In the genomic region with DNA sequence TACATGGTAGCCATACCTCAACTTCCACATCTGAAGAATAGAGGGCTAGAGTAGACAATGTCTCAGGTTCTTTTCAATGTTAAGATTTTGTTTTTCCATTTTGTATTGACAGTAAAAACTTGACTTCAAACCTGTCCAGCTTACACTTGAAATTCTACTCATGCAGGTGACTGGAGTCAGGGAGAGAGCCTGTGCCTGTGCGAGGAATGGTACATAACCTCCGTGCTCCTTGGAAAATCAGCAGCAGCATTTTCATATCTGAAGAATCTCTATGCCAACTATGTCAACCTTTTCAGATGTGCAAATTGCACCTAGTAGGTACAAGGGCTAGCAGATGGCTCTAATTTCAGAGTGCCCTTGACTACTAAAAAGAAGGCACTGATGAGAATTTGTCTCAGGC, we compare ENCODE assay signal across 24 cellular contexts. TPM values are rescaled to one million over a fixed set of nuclear protein-coding genes. Genes with fewer than 3 reads are reported as not detected.
"Had no signal": no experiment of that assay in that cellular context is flagged by ENCODE, and none has a peak within 500 bp of the region (broad histone marks: within the 10 kb centered on the region; RNA-seq: fewer than 3 reads in every experiment).

No MANE protein-coding gene starts in this region.

- ATAC-seq: heart right ventricle; left cardiac atrium; left lung; naive thymus-derived CD8-positive, alpha-beta T cell; right lobe of liver; stimulated activated naive B cell treated with anti-CD40 and anti-IgM and Interleukin-4, amounts not matched to agents 10 μg/mL and 1 μg/mL and 100 μg/mL, for 72 hours had no signal

- H3K27me3 ChIP-seq: colonic mucosa had no signal

- H3K36me3 ChIP-seq: colonic mucosa, esophagus squamous epithelium, heart right ventricle, left lung, neutrophil, right lobe of liver, upper lobe of left lung had no signal

- H2AFZ ChIP-seq: parathyroid adenoma had no signal

- H3K9me3 Mint-ChIP-seq: stimulated activated naive B cell treated with anti-CD40 and anti-IgM and Interleukin-4, amounts not matched to agents 10 μg/mL and 1 μg/mL and 100 μg/mL, for 72 hours; stimulated activated naive CD8-positive, alpha-beta T cell treated with anti-CD3 and anti-CD28 coated beads, Interleukin-15, Interleukin-2, amounts not matched to agents 100 ng/mL and 50 ng/mL, for 24 hours had no signal

- H3K4me3 Mint-ChIP-seq: stimulated activated naive CD8-positive, alpha-beta T cell treated with anti-CD3 and anti-CD28 coated beads, Interleukin-15, Interleukin-2, amounts not matched to agents 100 ng/mL and 50 ng/mL, for 24 hours had no signal

- H3K27ac ChIP-seq: colonic mucosa, esophagus squamous epithelium, heart right ventricle, left lung, neutrophil, parathyroid adenoma, right lobe of liver, upper lobe of left lung had no signal

- H3K27ac Mint-ChIP-seq: naive thymus-derived CD8-positive, alpha-beta T cell; progenitor cell of endocrine pancreas; stimulated activated naive B cell treated with anti-CD40 and anti-IgM and Interleukin-4, amounts not matched to agents 10 μg/mL and 1 μg/mL and 100 μg/mL, for 72 hours; stimulated activated naive CD8-positive, alpha-beta T cell treated with anti-CD3 and anti-CD28 coated beads, Interleukin-15, Interleukin-2, amounts not matched to agents 100 ng/mL and 50 ng/mL, for 24 hours had no signal

- H3K4me3 ChIP-seq: colonic mucosa, heart right ventricle, left lung, right lobe of liver had no signal

- DNase-seq: cerebellar nuclear complex; colonic mucosa; dermis blood vessel endothelial cell; effector memory CD4-positive, alpha-beta T cell; erythroblast; esophagus squamous epithelium; foreskin melanocyte; glutamatergic neuron; heart right ventricle; hippocampal formation; left cardiac atrium; left lung; mesendoderm; naive thymus-derived CD8-positive, alpha-beta T cell; right lobe of liver; small intestine; stimulated activated CD4-positive, alpha-beta T cell treated with anti-CD3 and anti-CD28 coated beads, Interleukin-15, amount 100 ng/mL, for 24 hours; stimulated activated CD4-positive, alpha-beta T cell treated with anti-CD3 and anti-CD28 coated beads, Interleukin-2, amount 100 ng/mL, for 48 hours; stimulated activated naive B cell treated with anti-CD40 and anti-IgM and Interleukin-4, amounts not matched to agents 10 μg/mL and 1 μg/mL and 100 μg/mL, for 72 hours; upper lobe of left lung had no signal

- H3K9me3 ChIP-seq: colonic mucosa, esophagus squamous epithelium, heart right ventricle, left lung, neutrophil, right lobe of liver, upper lobe of left lung had no signal

- H3K9ac ChIP-seq: parathyroid adenoma had no signal

- H3K36me3 Mint-ChIP-seq: stimulated activated naive B cell treated with anti-CD40 and anti-IgM and Interleukin-4, amounts not matched to agents 10 μg/mL and 1 μg/mL and 100 μg/mL, for 72 hours had no signal

RNA-seq across cellular contexts. Expression of gene PLA2R1, which starts 2.1 kb away (rescaled TPM):
- total RNA-seq: naive thymus-derived CD8-positive, alpha-beta T cell had no signal
- polyA plus RNA-seq: naive thymus-derived CD8-positive, alpha-beta T cell had no signal
